In the genomic region with DNA sequence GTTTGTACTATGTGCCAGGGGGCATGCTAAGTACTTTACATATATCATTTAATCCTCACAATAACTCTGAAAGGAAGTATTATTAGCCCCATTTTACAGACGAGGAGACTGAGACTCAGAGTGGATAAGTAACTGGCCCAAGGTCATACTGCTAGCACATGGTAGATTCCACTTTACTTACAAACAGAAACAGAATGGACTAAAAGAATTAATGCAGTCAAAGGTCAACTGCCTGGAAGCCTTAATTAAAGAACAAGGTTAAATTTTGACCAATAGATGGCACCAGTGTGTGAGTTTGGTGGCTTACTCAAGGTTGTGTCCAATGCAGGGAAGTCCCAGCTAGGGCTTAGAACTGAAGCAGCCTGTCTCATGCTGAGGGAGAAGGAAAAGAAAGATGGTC, we compare ENCODE assay signal across 8 cellular contexts. TPM values are rescaled to one million over a fixed set of nuclear protein-coding genes. Genes with fewer than 3 reads are reported as not detected.
DNase-seq lines count a peak whose midpoint lies in the region; ATAC-seq and TF ChIP-seq lines count a peak whose summit lies in the region.
"Had no signal": no experiment of that assay in that cellular context is flagged by ENCODE, and none has a peak within 500 bp of the region (broad histone marks: within the 10 kb centered on the region; RNA-seq: fewer than 3 reads in every experiment).

No MANE protein-coding gene starts in this region.

- no peak overlapping the region for H3K9ac ChIP-seq in OCI-LY3 (ENCODE audit: low read length)

- no peaks in the 10 kb centered on the region for H3K4me1 ChIP-seq in OCI-LY3 (ENCODE audit: low read length)

- H3K27me3 ChIP-seq in OCI-LY3 (ENCODE audit: low read depth, low read length), result no peaks in the 10 kb centered on the region

- DNase-seq in Daoy (ENCODE audit: low read depth), result peak; percentile 44
- DNase-seq in erythroblast (lab: John Stamatoyannopoulos, UW), result peak; percentile 10 to 32
- peak; percentile 46 for DNase-seq in pons (ENCODE audit: low spot score)
- DNase-seq in NCI-H146 treated with DMSO at 0.1 percent for 48 hours (lab: John Stamatoyannopoulos, UW; ENCODE audit: unreplicated experiment), result no peak

- no peaks in the 10 kb centered on the region for H3K36me3 ChIP-seq in OCI-LY3 (replicated peaks; ENCODE audit: low read depth, low read length)

- peak; percentile 50 for TF ChIP-seq CTCF in OCI-LY3 (IDR thresholded peaks at IDR 0.05; ENCODE audit: low read depth, low read length)

- no peak overlapping the region for H3K4me2 ChIP-seq in OCI-LY3 (ENCODE audit: low read length)

- no peaks in the 10 kb centered on the region for H3K9me3 ChIP-seq in OCI-LY3 (ENCODE audit: insufficient read depth, low read length)

- no peak overlapping the region for H3K27ac ChIP-seq in OCI-LY3 (ENCODE audit: low read length)

- no peaks in the 10 kb centered on the region for H4K20me1 ChIP-seq in OCI-LY3 (ENCODE audit: insufficient read depth, low read length)

- ATAC-seq in GM19035 (IDR thresholded peaks at IDR 0.05; ENCODE audit: unreplicated experiment) (peak; percentile 72), HG03378 (IDR thresholded peaks at IDR 0.05; ENCODE audit: unreplicated experiment) (peak; percentile 72)

- no peaks in the 10 kb centered on the region for H3K79me2 ChIP-seq in OCI-LY3 (ENCODE audit: low read length)

- TF ChIP-seq POLR2A in erythroblast (IDR thresholded peaks at IDR 0.05; ENCODE audit: low read length), result no peak

- H2AFZ ChIP-seq in OCI-LY3 (ENCODE audit: low read depth, low read length), result no peak overlapping the region

- H3K4me3 ChIP-seq in OCI-LY3 (ENCODE audit: low read length), result no peak overlapping the region

RNA-seq across cellular contexts. Expression of a gene that starts 4.7 kb away (rescaled TPM):
- total RNA-seq in Daoy (2014; rRNA removed; shearing (Covaris generic)), result not detected in 2 replicates
- total RNA-seq: activated CD8-positive, alpha-beta memory T cell treated with anti-CD3 and anti-CD28 coated beads for 36 hours had no signal

RNA-seq across cellular contexts. Expression of a gene that starts 21.7 kb away (rescaled TPM):
- total RNA-seq in Daoy (2014; rRNA removed; shearing (Covaris generic)), result not detected in 2 replicates
- total RNA-seq: activated CD8-positive, alpha-beta memory T cell treated with anti-CD3 and anti-CD28 coated beads for 36 hours had no signal
